20 cellular contexts compared by ENCODE assay signal in genomic region chr18:9627642-9628041, GRCh38. TPM values are rescaled to one million over a fixed set of nuclear protein-coding genes. Genes with fewer than 3 reads are reported as not detected.
DNase-seq lines count a peak whose midpoint lies in the region; FAIRE-seq and TF ChIP-seq lines count a peak whose summit lies in the region.
"Had no signal": no experiment of that assay in that cellular context is flagged by ENCODE, and none has a peak within 500 bp of the region (broad histone marks: within the 10 kb centered on the region; RNA-seq: fewer than 3 reads in every experiment).

No MANE protein-coding gene starts in this region.

- no peaks in the 10 kb centered on the region for H3K9me3 ChIP-seq in HUES6 (ENCODE audit: control insufficient read depth, insufficient read depth, low read depth, low read length)
- H3K9me3 ChIP-seq: body of pancreas, tibial nerve had no signal

- H3K4me3 ChIP-seq in AG10803 (ENCODE audit: low read length) (no peak overlapping the region), HUES6 (ENCODE audit: low read depth, low read length) (no peak overlapping the region), bronchial epithelial cell (ENCODE audit: low read depth, low read length) (no peak overlapping the region)
- H3K4me3 ChIP-seq: body of pancreas, tibial nerve had no signal

- DNase-seq in AG10803 (ENCODE audit: low read depth) (peak; percentile 67), bronchial epithelial cell (ENCODE audit: low read depth) (peak; percentile 81), islet precursor cell (peak; percentile 74), hippocampal formation (lab: John Stamatoyannopoulos, UW) (no peak), OCI-M1 (lab: John Stamatoyannopoulos, UW) (no peak), NCI-H2227 treated with DMSO at 0.1 percent for 48 hours (lab: John Stamatoyannopoulos, UW) (no peak), GM13976 (ENCODE audit: low spot score) (no peak)
- DNase-seq: activated CD4-positive, alpha-beta T cell treated with anti-CD3 and anti-CD28 coated beads, Interleukin-2, amount 10 ng/mL, durations not matched to agents 7 days and 5 days; AML-193; body of pancreas; DMS 273 treated with DMSO at 0.1 percent for 48 hours; effector CD8-positive, alpha-beta T cell; left colon; naive thymus-derived CD4-positive, alpha-beta T cell; NCI-H1092; retina; stimulated activated CD4-positive, alpha-beta T cell treated with anti-CD3 and anti-CD28 coated beads, Interleukin-2, amount 100 ng/mL, for 48 hours had no signal

- no peak for TF ChIP-seq CTCF in AG10803 (conservative IDR thresholded peaks at IDR 0.05; ENCODE audit: low read length)
- TF ChIP-seq CTCF in bronchial epithelial cell (IDR thresholded peaks at IDR 0.05; ENCODE audit: insufficient read depth, low read length, severe bottlenecking) = no peak
- TF ChIP-seq CTCF in GM13976 (IDR thresholded peaks at IDR 0.05; ENCODE audit: borderline replicate concordance, control extremely low read depth, extremely low read depth, insufficient read depth, missing control alignments) = no peak

- in situ Hi-C loops in GM13976 (cut with MboI; ENCODE audit: low sequenced_read_pairs, unreplicated experiment) = no loop called here

- no peak for FAIRE-seq in bronchial epithelial cell (lab: Jason Lieb, UNC)
- FAIRE-seq: HTR-8/SVneo had no signal

- peak overlapping the region; percentile 44; the same call in 1 of the 2 replicates for H3K27ac ChIP-seq in HUES6 (ENCODE audit: low read depth, low read length)
- H3K27ac ChIP-seq: tibial nerve had no signal

- H3K4me1 ChIP-seq in HUES6 (ENCODE audit: control insufficient read depth, insufficient read depth, low read length) = peaks cover 27% of the 10 kb centered on the region
- H3K4me1 ChIP-seq: tibial nerve had no signal

- H3K36me3 ChIP-seq in HUES6 (ENCODE audit: control insufficient read depth, insufficient read depth, low read length) (no peaks in the 10 kb centered on the region), bronchial epithelial cell (ENCODE audit: control insufficient read depth, insufficient read depth, low read length) (no peaks in the 10 kb centered on the region)
- H3K36me3 ChIP-seq: tibial nerve had no signal

- H3K27me3 ChIP-seq in HUES6 (ENCODE audit: control insufficient read depth, insufficient read depth, low read length) = no peaks in the 10 kb centered on the region
- H3K27me3 ChIP-seq in bronchial epithelial cell (ENCODE audit: control insufficient read depth, insufficient read depth, low read length) = no peaks in the 10 kb centered on the region
- H3K27me3 ChIP-seq: body of pancreas, tibial nerve had no signal

- H3K9ac ChIP-seq in HUES6 (ENCODE audit: low read length) = peak overlapping the region; percentile 0

RNA-seq across cellular contexts. Expression of gene PPP4R1, which starts 13.3 kb away (rescaled TPM):
- 187 and 199 TPM in 2 replicates for total RNA-seq in bronchial epithelial cell

Comparison
In these comparisons a context has a peak if more than half of its experiments do, and no peak if none do; other contexts are left out.
1. DNase-seq: peak in AG10803 (single experiment), bronchial epithelial cell (single experiment) and islet precursor cell (single experiment); none in hippocampal formation (0 of 2), OCI-M1 (single experiment), NCI-H2227 treated with DMSO at 0.1 percent for 48 hours (single experiment) and GM13976 (single experiment).